In genomic region chr5:175328176-175328575, GRCh38 we compare ENCODE assay signal across 26 cellular contexts.
"Had no signal": no experiment of that assay in that cellular context is flagged by ENCODE, and none has a peak within 500 bp of the region (broad histone marks: within the 10 kb centered on the region; RNA-seq: fewer than 3 reads in every experiment).

No MANE protein-coding gene starts in this region.

- H3K27me3 ChIP-seq: hepatocyte, right atrium auricular region, right lobe of liver, transverse colon, upper lobe of left lung, vagina had no signal

- H3K4me1 ChIP-seq: heart left ventricle, left ventricle myocardium inferior, psoas muscle, right atrium auricular region, right lobe of liver, transverse colon, upper lobe of left lung, vagina had no signal

- H3K27me3 Mint-ChIP-seq: stimulated activated memory B cell treated with anti-CD40 and anti-IgM and Interleukin-4, amounts not matched to agents 10 μg/mL and 1 μg/mL and 100 μg/mL, for 72 hours; stimulated activated naive CD8-positive, alpha-beta T cell treated with anti-CD3 and anti-CD28 coated beads, Interleukin-15, amount 100 ng/mL, for 72 hours had no signal

- H3K9ac ChIP-seq: parathyroid adenoma had no signal

- H3K36me3 ChIP-seq: heart left ventricle, left ventricle myocardium inferior, right atrium auricular region, right lobe of liver, transverse colon, upper lobe of left lung, vagina had no signal

- H3K9me3 ChIP-seq: heart left ventricle, left ventricle myocardium inferior, mucosa of descending colon, psoas muscle, right atrium auricular region, right lobe of liver, transverse colon, upper lobe of left lung, vagina had no signal

- H3K27ac ChIP-seq: heart left ventricle, hepatocyte, left ventricle myocardium inferior, parathyroid adenoma, psoas muscle, right atrium auricular region, right lobe of liver, transverse colon, upper lobe of left lung, vagina had no signal

- H2AFZ ChIP-seq: hepatocyte, parathyroid adenoma had no signal

- H3K36me3 Mint-ChIP-seq: immature natural killer cell; naive thymus-derived CD4-positive, alpha-beta T cell; natural killer cell treated with Interleukin-12 subunit alpha and Interleukin-12 subunit beta and Interleukin-15 and Interleukin-18, amount 100 ng/mL, for 72 hours; stimulated activated memory B cell treated with anti-CD40 and anti-IgM and Interleukin-4, amounts not matched to agents 10 μg/mL and 1 μg/mL and 100 μg/mL, for 72 hours had no signal

- H3K9me3 Mint-ChIP-seq: stimulated activated memory B cell treated with anti-CD40 and anti-IgM and Interleukin-4, amounts not matched to agents 10 μg/mL and 1 μg/mL and 100 μg/mL, for 72 hours had no signal

- H3K27ac Mint-ChIP-seq: immature natural killer cell; naive thymus-derived CD4-positive, alpha-beta T cell; natural killer cell treated with Interleukin-12 subunit alpha and Interleukin-12 subunit beta and Interleukin-15 and Interleukin-18, amount 100 ng/mL, for 72 hours; stimulated activated memory B cell treated with anti-CD40 and anti-IgM and Interleukin-4, amounts not matched to agents 10 μg/mL and 1 μg/mL and 100 μg/mL, for 72 hours; stimulated activated naive CD8-positive, alpha-beta T cell treated with anti-CD3 and anti-CD28 coated beads, Interleukin-15, amount 100 ng/mL, for 72 hours had no signal

- DNase-seq: heart left ventricle; immature natural killer cell; left ventricle myocardium inferior; midbrain; mucosa of descending colon; naive thymus-derived CD4-positive, alpha-beta T cell; occipital lobe; psoas muscle; right lobe of liver; stimulated activated CD4-positive, alpha-beta T cell treated with anti-CD3 and anti-CD28 coated beads, Interleukin-1b, Interleukin-23, amount 100 ng/mL, for 48 hours; stimulated activated CD4-positive, alpha-beta T cell treated with anti-CD3 and anti-CD28 coated beads, Interleukin-2, amount 100 ng/mL, for 48 hours; stimulated activated CD4-positive, alpha-beta T cell treated with anti-CD3 and anti-CD28 coated beads, Interleukin-4, amount 100 ng/mL, for 4 hours; stimulated activated CD8-positive, alpha-beta memory T cell treated with anti-CD3 and anti-CD28 coated beads, Interleukin-4, amount 100 ng/mL, for 48 hours; stimulated activated naive CD4-positive, alpha-beta T cell treated with Interleukin-2 at 50 U/mL for 16 hours; stimulated activated naive CD8-positive, alpha-beta T cell treated with anti-CD3 and anti-CD28 coated beads, Interleukin-15, amount 100 ng/mL, for 72 hours; substantia nigra; transverse colon; upper lobe of left lung had no signal

- H3K4me1 Mint-ChIP-seq: immature natural killer cell; naive thymus-derived CD4-positive, alpha-beta T cell; stimulated activated memory B cell treated with anti-CD40 and anti-IgM and Interleukin-4, amounts not matched to agents 10 μg/mL and 1 μg/mL and 100 μg/mL, for 72 hours; stimulated activated naive CD8-positive, alpha-beta T cell treated with anti-CD3 and anti-CD28 coated beads, Interleukin-15, amount 100 ng/mL, for 72 hours had no signal

- ATAC-seq: heart left ventricle; mucosa of descending colon; naive thymus-derived CD4-positive, alpha-beta T cell; natural killer cell treated with Interleukin-12 subunit alpha and Interleukin-12 subunit beta and Interleukin-15 and Interleukin-18, amount 100 ng/mL, for 72 hours; psoas muscle; right lobe of liver; stimulated activated memory B cell treated with anti-CD40 and anti-IgM and Interleukin-4, amounts not matched to agents 10 μg/mL and 1 μg/mL and 100 μg/mL, for 72 hours; stimulated activated naive CD8-positive, alpha-beta T cell treated with anti-CD3 and anti-CD28 coated beads, Interleukin-15, amount 100 ng/mL, for 72 hours had no signal

- H3K4me3 Mint-ChIP-seq: immature natural killer cell; naive thymus-derived CD4-positive, alpha-beta T cell; natural killer cell treated with Interleukin-12 subunit alpha and Interleukin-12 subunit beta and Interleukin-15 and Interleukin-18, amount 100 ng/mL, for 72 hours; stimulated activated memory B cell treated with anti-CD40 and anti-IgM and Interleukin-4, amounts not matched to agents 10 μg/mL and 1 μg/mL and 100 μg/mL, for 72 hours; stimulated activated naive CD8-positive, alpha-beta T cell treated with anti-CD3 and anti-CD28 coated beads, Interleukin-15, amount 100 ng/mL, for 72 hours had no signal

- H3K79me2 ChIP-seq: hepatocyte, parathyroid adenoma had no signal

- H3K4me2 ChIP-seq: hepatocyte, smooth muscle cell had no signal

- H3K4me3 ChIP-seq: heart left ventricle, hepatocyte, left ventricle myocardium inferior, lung, mucosa of descending colon, psoas muscle, right atrium auricular region, right lobe of liver, smooth muscle cell, transverse colon, upper lobe of left lung, vagina had no signal
